ENCODE assay signal across 8 cellular contexts in genomic region chr2:112645396-112646101, GRCh38. TPM values are rescaled to one million over a fixed set of nuclear protein-coding genes. Genes with fewer than 3 reads are reported as not detected.
DNase-seq lines count a peak whose midpoint lies in the region; ATAC-seq and TF ChIP-seq lines count a peak whose summit lies in the region.

A gene with protein sequence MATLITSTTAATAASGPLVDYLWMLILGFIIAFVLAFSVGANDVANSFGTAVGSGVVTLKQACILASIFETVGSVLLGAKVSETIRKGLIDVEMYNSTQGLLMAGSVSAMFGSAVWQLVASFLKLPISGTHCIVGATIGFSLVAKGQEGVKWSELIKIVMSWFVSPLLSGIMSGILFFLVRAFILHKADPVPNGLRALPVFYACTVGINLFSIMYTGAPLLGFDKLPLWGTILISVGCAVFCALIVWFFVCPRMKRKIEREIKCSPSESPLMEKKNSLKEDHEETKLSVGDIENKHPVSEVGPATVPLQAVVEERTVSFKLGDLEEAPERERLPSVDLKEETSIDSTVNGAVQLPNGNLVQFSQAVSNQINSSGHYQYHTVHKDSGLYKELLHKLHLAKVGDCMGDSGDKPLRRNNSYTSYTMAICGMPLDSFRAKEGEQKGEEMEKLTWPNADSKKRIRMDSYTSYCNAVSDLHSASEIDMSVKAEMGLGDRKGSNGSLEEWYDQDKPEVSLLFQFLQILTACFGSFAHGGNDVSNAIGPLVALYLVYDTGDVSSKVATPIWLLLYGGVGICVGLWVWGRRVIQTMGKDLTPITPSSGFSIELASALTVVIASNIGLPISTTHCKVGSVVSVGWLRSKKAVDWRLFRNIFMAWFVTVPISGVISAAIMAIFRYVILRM (plus strand): TSS chr2:112645939. CDS start chr2:112646829, 890 bp downstream.

- H3K27me3 Mint-ChIP-seq in activated B cell treated with CpG ODN at 0.5 μM for 24 hours = no peaks in the 10 kb centered on the region

- peak within 1 kb of the TSS; percentile 88 for H3K27ac Mint-ChIP-seq in activated B cell treated with CpG ODN at 0.5 μM for 24 hours

- H3K4me1 Mint-ChIP-seq in activated B cell treated with CpG ODN at 0.5 μM for 24 hours = peaks cover 36% of the 10 kb centered on the region

- CTCF ChIA-PET in activated B cell treated with CpG ODN at 0.5 μM for 24 hours (lab: Charles Lee) = interaction anchor here (0.9 to 5.0 kb wide), 9 partner anchors 9 to 240 kb away, joined by 3 to 43 read pairs (median 4); no protein-coding TSS in a partner anchor

- ATAC-seq in GM18873 (IDR thresholded peaks at IDR 0.05; ENCODE audit: low FRiP score, unreplicated experiment) (peak; percentile 83), HG03139 (IDR thresholded peaks at IDR 0.05; ENCODE audit: unreplicated experiment) (peak; percentile 77), activated B cell treated with CpG ODN at 0.5 μM for 24 hours (ENCODE audit: low read depth) (peak; percentile 93)

- H3K27ac ChIP-seq in caudate nucleus (ENCODE audit: low read depth, low read length) = peak within 1 kb of the TSS; percentile 97

- H3K4me3 Mint-ChIP-seq in activated B cell treated with CpG ODN at 0.5 μM for 24 hours = peak within 1 kb of the TSS; percentile 89

- POLR2A ChIA-PET in activated B cell treated with CpG ODN at 0.5 μM for 24 hours (lab: Charles Lee) = interaction anchor here (0.6 to 3.9 kb wide), 17 partner anchors 9 to 1244 kb away, joined by 3 to 57 read pairs (median 9); partner anchors contain the start of genes ACTR3 and CHCHD5

- DNase-seq in AG08395 (ENCODE audit: low spot score) (peak; percentile 99), NCI-H226 (peak; percentile 94), activated B cell treated with CpG ODN at 0.5 μM for 24 hours (peak; percentile 100), caudate nucleus (lab: John Stamatoyannopoulos, UW) (peak; percentile 49 to 99 (median 95)), inferior parietal cortex (ENCODE audit: extremely low spot score) (peak; percentile 95)
- DNase-seq in stimulated activated CD4-positive, alpha-beta T cell treated with anti-CD3 and anti-CD28 coated beads, Interleukin-12 subunit alpha, Interleukin-12 subunit beta, amount 100 ng/mL, for 4 hours = peak; percentile 99

- H3K9me3 Mint-ChIP-seq in activated B cell treated with CpG ODN at 0.5 μM for 24 hours = no peaks in the 10 kb centered on the region

- peaks cover 35% of the 10 kb centered on the region for H3K36me3 Mint-ChIP-seq in activated B cell treated with CpG ODN at 0.5 μM for 24 hours (ENCODE audit: low read depth)

- intact Hi-C loops in activated B cell treated with CpG ODN at 0.5 μM for 24 hours (cut with micrococcal nuclease) = loop anchor here (1.0 to 10.0 kb wide), 12 partner anchors 14 to 761 kb away; partner anchors contain the start of genes ANAPC1, CHCHD5, POLR1B and TTL

- no peak for TF ChIP-seq CTCF in activated B cell treated with CpG ODN at 0.5 μM for 24 hours (IDR thresholded peaks at IDR 0.05)

RNA-seq across cellular contexts. Expression of the gene that starts here (rescaled TPM):
- 46.9 and 54.6 TPM in 2 replicates for total RNA-seq in activated B cell treated with CpG ODN at 0.5 μM for 24 hours

Comparison
In these comparisons a context has a peak if more than half of its experiments do, and no peak if none do; other contexts are left out.
1. Peak in every context shown above with its lines: DNase-seq, ATAC-seq and H3K27ac ChIP-seq.